In genomic region chr4:114386637-114387233, GRCh38 we compare ENCODE assay signal across 8 cellular contexts.
DNase-seq lines count a peak whose midpoint lies in the region; ATAC-seq, FAIRE-seq and TF ChIP-seq lines count a peak whose summit lies in the region.

No MANE protein-coding gene starts in this region.

- H3K4me1 ChIP-seq in right atrium auricular region (no peaks in the 10 kb centered on the region), Karpas-422 (ENCODE audit: low read length) (no peaks in the 10 kb centered on the region), astrocyte (ENCODE audit: insufficient read depth, low read length) (peaks cover 16% of the 10 kb centered on the region)

- intact Hi-C loops in left cardiac atrium (cut with DNase I): loop anchor here (2.0 to 10.0 kb wide), 5 partner anchors 271 to 992 kb away; no protein-coding TSS in a partner anchor

- H3K36me3 ChIP-seq in right atrium auricular region: no peaks in the 10 kb centered on the region
- H3K36me3 ChIP-seq in Karpas-422 (ENCODE audit: insufficient read depth, low read length): no peaks in the 10 kb centered on the region
- no peaks in the 10 kb centered on the region for H3K36me3 ChIP-seq in astrocyte (ENCODE audit: insufficient read depth, low read length)

- H2AFZ ChIP-seq in Karpas-422 (ENCODE audit: low read length) (no peak overlapping the region), astrocyte (ENCODE audit: low read depth, low read length) (no peak overlapping the region)

- DNase-seq in right atrium auricular region (ENCODE audit: low spot score) (no peak), left cardiac atrium (no peak), Karpas-422 (peak; percentile 67), astrocyte (ENCODE audit: low read depth) (peak; percentile 32), left lobe of liver (ENCODE audit: low spot score) (no peak), ecto neural progenitor cell (ENCODE audit: low spot score) (no peak), NCI-H226 (no peak), NCI-H128 (lab: John Stamatoyannopoulos, UW; ENCODE audit: unreplicated experiment) (no peak)

- peaks cover 5% of the 10 kb centered on the region for H3K4me1 Mint-ChIP-seq in astrocyte (ENCODE audit: low read depth, unreplicated experiment)

- no peaks in the 10 kb centered on the region for H3K9me2 ChIP-seq in Karpas-422 (replicated peaks; ENCODE audit: insufficient read depth, low read length)

- H4K20me1 ChIP-seq in Karpas-422 (ENCODE audit: insufficient read depth, low read depth, low read length): no peaks in the 10 kb centered on the region
- H4K20me1 ChIP-seq in astrocyte (ENCODE audit: insufficient read depth, low read length): no peaks in the 10 kb centered on the region

- H3K9me3 ChIP-seq in right atrium auricular region: no peaks in the 10 kb centered on the region
- H3K9me3 ChIP-seq in Karpas-422 (ENCODE audit: low read length): no peaks in the 10 kb centered on the region
- H3K9me3 ChIP-seq in astrocyte (ENCODE audit: insufficient read depth, low read depth, low read length): no peaks in the 10 kb centered on the region

- no peaks in the 10 kb centered on the region for H3K9me3 Mint-ChIP-seq in astrocyte (ENCODE audit: unreplicated experiment)

- H3K27me3 ChIP-seq in right atrium auricular region (no peaks in the 10 kb centered on the region), Karpas-422 (ENCODE audit: low read length) (no peaks in the 10 kb centered on the region), astrocyte (ENCODE audit: insufficient read depth, low read length) (no peaks in the 10 kb centered on the region)

- H3K27me3 Mint-ChIP-seq in astrocyte (ENCODE audit: low read depth, unreplicated experiment): no peaks in the 10 kb centered on the region

- H3K4me3 ChIP-seq in right atrium auricular region: no peak overlapping the region
- no peak overlapping the region for H3K4me3 ChIP-seq in Karpas-422 (ENCODE audit: low read length)
- H3K4me3 ChIP-seq in astrocyte (ENCODE audit: insufficient read depth, low read depth, low read length): no peak overlapping the region

- no peaks in the 10 kb centered on the region for H3K36me3 Mint-ChIP-seq in astrocyte (ENCODE audit: low read depth, unreplicated experiment)

- no peak overlapping the region for H3K27ac Mint-ChIP-seq in astrocyte (ENCODE audit: unreplicated experiment)

- H3K27ac ChIP-seq in right atrium auricular region (no peak overlapping the region), Karpas-422 (ENCODE audit: low read length) (no peak overlapping the region), astrocyte (ENCODE audit: low read depth, low read length) (no peak overlapping the region)

- FAIRE-seq in astrocyte (lab: Jason Lieb, UNC): no peak

- H3K9ac ChIP-seq in Karpas-422 (ENCODE audit: low read length) (no peak overlapping the region), astrocyte (ENCODE audit: low read length) (no peak overlapping the region)

- ATAC-seq in left cardiac atrium: no peak
- ATAC-seq in left lobe of liver: peak; percentile 70

- TF ChIP-seq CTCF in right atrium auricular region (IDR thresholded peaks at IDR 0.05) (peak; percentile 38 to 66), astrocyte (IDR thresholded peaks at IDR 0.05; ENCODE audit: insufficient read depth, low read depth, low read length) (peak; percentile 67)

- H3K4me2 ChIP-seq in Karpas-422 (ENCODE audit: low read depth, low read length, poor library complexity, severe bottlenecking): no peak overlapping the region
- H3K4me2 ChIP-seq in astrocyte (ENCODE audit: low read length): no peak overlapping the region

- H3K4me3 Mint-ChIP-seq in astrocyte (ENCODE audit: unreplicated experiment): no peak overlapping the region

- H3K79me2 ChIP-seq in Karpas-422 (ENCODE audit: low read length) (no peaks in the 10 kb centered on the region), astrocyte (ENCODE audit: insufficient read depth, low read length) (no peaks in the 10 kb centered on the region)

Comparison
In these comparisons a context has a peak if more than half of its experiments do, and no peak if none do; other contexts are left out.
1. DNase-seq: peak in Karpas-422 (single experiment) and astrocyte (single experiment); none in right atrium auricular region (single experiment), left cardiac atrium (single experiment), left lobe of liver (single experiment), ecto neural progenitor cell (single experiment), NCI-H226 (single experiment) and NCI-H128 (single experiment).